ENCODE assay signal across 12 cellular contexts in genomic region chr1:183097438-183098051, GRCh38.
A peak's percentile ranks its signal among the peaks of the same experiment; 100 is the strongest.
DNase-seq lines count a peak whose midpoint lies in the region; ATAC-seq and TF ChIP-seq lines count a peak whose summit lies in the region.
"Had no signal": no experiment of that assay in that cellular context is flagged by ENCODE, and none has a peak within 500 bp of the region (broad histone marks: within the 10 kb centered on the region; RNA-seq: fewer than 3 reads in every experiment).

No MANE protein-coding gene starts in this region.

- H3K4me1 ChIP-seq in ACC112 (ENCODE audit: control insufficient read depth, insufficient read depth, low read length, unreplicated experiment) = peaks cover 64% of the 10 kb centered on the region
- H3K4me1 ChIP-seq in colonic mucosa = no peaks in the 10 kb centered on the region
- H3K4me1 ChIP-seq in mucosa of descending colon (ENCODE audit: low read depth) = peaks cover 6% of the 10 kb centered on the region

- H3K27me3 ChIP-seq in ACC112 (ENCODE audit: insufficient read depth, low read length) (no peaks in the 10 kb centered on the region), colonic mucosa (no peaks in the 10 kb centered on the region)

- H2AFZ ChIP-seq in ACC112 (ENCODE audit: low read length, unreplicated experiment) = no peak overlapping the region

- H3K36me3 ChIP-seq in ACC112 (ENCODE audit: insufficient read depth, low read length) (peaks cover 17% of the 10 kb centered on the region), colonic mucosa (no peaks in the 10 kb centered on the region), mucosa of descending colon (ENCODE audit: low read depth) (no peaks in the 10 kb centered on the region)

- H3K4me1 Mint-ChIP-seq in HFFc6 (ENCODE audit: low read depth) = peaks cover 23% of the 10 kb centered on the region

- no peaks in the 10 kb centered on the region for H3K9me3 Mint-ChIP-seq in HFFc6
- H3K9me3 Mint-ChIP-seq: CD8-positive, alpha-beta T cell had no signal

- peaks cover 16% of the 10 kb centered on the region for H3K36me3 Mint-ChIP-seq in HFFc6 (ENCODE audit: low read depth)
- H3K36me3 Mint-ChIP-seq: CD8-positive, alpha-beta T cell had no signal

- peak; percentile 47 for DNase-seq in HFFc6
- no peak for DNase-seq in colonic mucosa
- DNase-seq in mucosa of descending colon = no peak
- no peak for DNase-seq in NCI-H128 (lab: John Stamatoyannopoulos, UW; ENCODE audit: unreplicated experiment)
- no peak for DNase-seq in SIG-M5 treated with dmso at 0.1 percent for 504 hours (lab: John Stamatoyannopoulos, UW; ENCODE audit: unreplicated experiment)
- no peak for DNase-seq in SW 1271 (lab: John Stamatoyannopoulos, UW)
- DNase-seq: activated CD8-positive, alpha-beta T cell treated with anti-CD3 and anti-CD28 coated beads, Interleukin-2, amount 10 ng/mL, durations not matched to agents 7 days and 5 days; CD8-positive, alpha-beta T cell; NCI-H187 had no signal

- H3K27ac ChIP-seq in ACC112 (ENCODE audit: low read depth, low read length) = peak overlapping the region; percentile 79
- H3K27ac ChIP-seq in colonic mucosa = peak overlapping the region; percentile 43
- H3K27ac ChIP-seq: SK-N-MC had no signal

- peaks cover 99% of the 10 kb centered on the region for H3K79me2 ChIP-seq in ACC112 (ENCODE audit: control insufficient read depth, insufficient read depth, low read length, unreplicated experiment)

- H3K9me3 ChIP-seq in colonic mucosa = no peaks in the 10 kb centered on the region
- H3K9me3 ChIP-seq in mucosa of descending colon = no peaks in the 10 kb centered on the region

- H3K27me3 Mint-ChIP-seq in HFFc6 (ENCODE audit: insufficient read depth) = no peaks in the 10 kb centered on the region

- intact Hi-C loops in colonic mucosa (cut with DNase I) = no loop called here
- intact Hi-C loops in mucosa of descending colon (cut with DNase I, micrococcal nuclease) = no loop called here

- H3K4me3 ChIP-seq in ACC112 (ENCODE audit: low read depth, low read length) (peak overlapping the region; percentile 43; the same call in 1 of the 2 replicates), colonic mucosa (no peak overlapping the region), mucosa of descending colon (no peak overlapping the region)
- H3K4me3 ChIP-seq: SK-N-MC had no signal

- peak; percentile 16 for ATAC-seq in mucosa of descending colon
- no peak for ATAC-seq in GM18870 (IDR thresholded peaks at IDR 0.05; ENCODE audit: unreplicated experiment)
- ATAC-seq: activated CD8-positive, alpha-beta T cell treated with anti-CD3 and anti-CD28 coated beads, Interleukin-2, amount 10 ng/mL, durations not matched to agents 7 days and 5 days; CD8-positive, alpha-beta T cell had no signal

- H3K4me3 Mint-ChIP-seq in HFFc6 = no peak overlapping the region
- H3K4me3 Mint-ChIP-seq: activated CD8-positive, alpha-beta T cell treated with anti-CD3 and anti-CD28 coated beads, Interleukin-2, amount 10 ng/mL, durations not matched to agents 7 days and 5 days; CD8-positive, alpha-beta T cell had no signal

- TF ChIP-seq CTCF in HFFc6 (IDR thresholded peaks at IDR 0.05) (no peak), colonic mucosa (IDR thresholded peaks at IDR 0.05) (no peak), mucosa of descending colon (IDR thresholded peaks at IDR 0.05) (no peak)

- H3K9ac ChIP-seq in colonic mucosa (ENCODE audit: low read depth in 2 of 2, low read length in 2 of 2) = no peak overlapping the region

- H3K27ac Mint-ChIP-seq in HFFc6 = no peak overlapping the region
- H3K27ac Mint-ChIP-seq: activated CD8-positive, alpha-beta T cell treated with anti-CD3 and anti-CD28 coated beads, Interleukin-2, amount 10 ng/mL, durations not matched to agents 7 days and 5 days; CD8-positive, alpha-beta T cell had no signal
